In the genomic region with DNA sequence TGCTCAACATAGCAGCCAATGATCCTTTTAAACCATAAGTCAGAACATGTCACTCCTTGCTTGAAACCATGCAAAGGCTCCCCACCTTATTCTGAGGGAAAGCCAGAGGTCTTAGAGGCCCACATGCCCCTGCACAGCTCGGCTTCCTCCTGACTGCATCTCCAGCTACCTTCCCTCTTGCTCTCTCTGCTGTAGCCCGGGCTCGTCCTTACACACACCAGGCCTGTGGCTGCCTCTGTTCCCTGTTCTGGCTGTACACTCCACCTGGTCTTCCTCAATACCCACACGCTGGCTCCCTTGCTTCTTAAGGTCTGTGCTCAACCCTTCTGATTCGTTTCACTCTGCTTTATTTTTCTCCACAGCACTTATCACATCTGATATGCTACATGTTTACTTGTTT, we compare ENCODE assay signal across 24 cellular contexts.
DNase-seq lines count a peak whose midpoint lies in the region; ATAC-seq and TF ChIP-seq lines count a peak whose summit lies in the region.
"Had no signal": no experiment of that assay in that cellular context is flagged by ENCODE, and none has a peak within 500 bp of the region (broad histone marks: within the 10 kb centered on the region; RNA-seq: fewer than 3 reads in every experiment).

No MANE protein-coding gene starts in this region.

- ATAC-seq in natural killer cell treated with Interleukin-12 subunit alpha and Interleukin-12 subunit beta and Interleukin-15 and Interleukin-18, amount 100 ng/mL, for 72 hours, result no peak
- ATAC-seq in natural killer cell (no peak), T-cell (replicated peaks in 1 of 4) (no peak), HG02870 (IDR thresholded peaks at IDR 0.05; ENCODE audit: unreplicated experiment) (no peak)
- ATAC-seq: GM12878, HCT116 had no signal

- POLR2A ChIA-PET in T-cell (lab: Charles Lee), result no interaction called here

- no peaks in the 10 kb centered on the region for H3K9me3 Mint-ChIP-seq in natural killer cell treated with Interleukin-12 subunit alpha and Interleukin-12 subunit beta and Interleukin-15 and Interleukin-18, amount 100 ng/mL, for 72 hours
- H3K9me3 Mint-ChIP-seq in natural killer cell (no peaks in the 10 kb centered on the region), T-cell (no peaks in the 10 kb centered on the region), immature natural killer cell (peaks cover 0 to 2% (median 0%) of the 10 kb centered on the region in 6 donors)

- H3K27ac Mint-ChIP-seq in natural killer cell treated with Interleukin-12 subunit alpha and Interleukin-12 subunit beta and Interleukin-15 and Interleukin-18, amount 100 ng/mL, for 72 hours, result peak overlapping the region; percentile 4 to 30
- H3K27ac Mint-ChIP-seq in natural killer cell (no peak overlapping the region), T-cell (peak overlapping the region; percentile 77 to 85), immature natural killer cell (peak overlapping the region in 5 of 6 donors; percentile 3 to 82 (median 33))

- no peak for DNase-seq in natural killer cell treated with Interleukin-12 subunit alpha and Interleukin-12 subunit beta and Interleukin-15 and Interleukin-18, amount 100 ng/mL, for 72 hours (ENCODE audit: low spot score)
- no peak for DNase-seq in natural killer cell
- DNase-seq in T-cell, result no peak
- DNase-seq in immature natural killer cell, result no peak
- no peak for DNase-seq in NCI-H526 treated with DMSO at 0.1 percent for 48 hours (lab: John Stamatoyannopoulos, UW)
- no peak for DNase-seq in DMS 273 (lab: John Stamatoyannopoulos, UW; ENCODE audit: unreplicated experiment)
- DNase-seq in GM13977 (ENCODE audit: low spot score), result no peak
- DNase-seq: Caco-2, DMS 273 treated with DMSO at 0.1 percent for 48 hours, DMS79, EL, GDM1, Karpas-422, NCI-H1092, NCI-H1417 treated with DMSO at 0.1 percent for 48 hours, NCI-H187 treated with DMSO at 0.1 percent for 48 hours, NCI-H2171 treated with DMSO at 0.1 percent for 48 hours, NCI-H345, NCI-H524, NCI-H774, SIG-M5 had no signal

- in situ Hi-C loops in GM13977 (cut with MboI; ENCODE audit: low pct_unique_long_range_greater_than_20kb, low sequenced_read_pairs, unreplicated experiment), result no loop called here

- no peak overlapping the region for H3K4me3 Mint-ChIP-seq in natural killer cell treated with Interleukin-12 subunit alpha and Interleukin-12 subunit beta and Interleukin-15 and Interleukin-18, amount 100 ng/mL, for 72 hours
- no peak overlapping the region for H3K4me3 Mint-ChIP-seq in natural killer cell
- no peak overlapping the region for H3K4me3 Mint-ChIP-seq in T-cell
- peak overlapping the region in 1 of 5 donors; percentile 36 for H3K4me3 Mint-ChIP-seq in immature natural killer cell

- H3K36me3 Mint-ChIP-seq in natural killer cell treated with Interleukin-12 subunit alpha and Interleukin-12 subunit beta and Interleukin-15 and Interleukin-18, amount 100 ng/mL, for 72 hours, result no peaks in the 10 kb centered on the region
- no peaks in the 10 kb centered on the region for H3K36me3 Mint-ChIP-seq in natural killer cell
- peaks cover 3% of the 10 kb centered on the region for H3K36me3 Mint-ChIP-seq in T-cell
- peaks cover 0 to 6% (median 0%) of the 10 kb centered on the region in 3 donors for H3K36me3 Mint-ChIP-seq in immature natural killer cell

- H3K27me3 Mint-ChIP-seq in natural killer cell treated with Interleukin-12 subunit alpha and Interleukin-12 subunit beta and Interleukin-15 and Interleukin-18, amount 100 ng/mL, for 72 hours, result no peaks in the 10 kb centered on the region
- no peaks in the 10 kb centered on the region for H3K27me3 Mint-ChIP-seq in natural killer cell (ENCODE audit: low read depth in 2 of 2)
- peaks cover 0 to 4% of the 10 kb centered on the region in 2 donors for H3K27me3 Mint-ChIP-seq in T-cell
- peaks cover 0 to 7% (median 4%) of the 10 kb centered on the region in 3 donors for H3K27me3 Mint-ChIP-seq in immature natural killer cell (ENCODE audit: low read depth in 3 of 3)

- H3K4me1 Mint-ChIP-seq in natural killer cell treated with Interleukin-12 subunit alpha and Interleukin-12 subunit beta and Interleukin-15 and Interleukin-18, amount 100 ng/mL, for 72 hours (ENCODE audit: low read depth in 2 of 2), result peaks cover 12 to 21% of the 10 kb centered on the region in 2 donors
- peaks cover 0 to under 1% of the 10 kb centered on the region in 2 donors for H3K4me1 Mint-ChIP-seq in natural killer cell
- peaks cover 0 to 17% (median 14%) of the 10 kb centered on the region in 3 donors for H3K4me1 Mint-ChIP-seq in T-cell
- peaks cover 3 to 4% of the 10 kb centered on the region in 2 donors for H3K4me1 Mint-ChIP-seq in immature natural killer cell

- no peak for TF ChIP-seq CTCF in natural killer cell (IDR thresholded peaks at IDR 0.05)
- TF ChIP-seq CTCF in GM13977 (IDR thresholded peaks at IDR 0.05; ENCODE audit: extremely low read depth, insufficient read depth, missing control alignments), result no peak

- CTCF ChIA-PET in T-cell (lab: Charles Lee), result no interaction called here

- intact Hi-C loops in natural killer cell (cut with micrococcal nuclease), result no loop called here

Comparison
In these comparisons a context has a peak if more than half of its experiments do, and no peak if none do; other contexts are left out.
1. H3K27ac Mint-ChIP-seq: peak in natural killer cell treated with Interleukin-12 subunit alpha and Interleukin-12 subunit beta and Interleukin-15 and Interleukin-18, amount 100 ng/mL, for 72 hours (2 of 2), T-cell (2 of 2) and immature natural killer cell (5 of 6); none in natural killer cell (0 of 2).